In genomic region chr5:144170276-144171024, GRCh38 we compare ENCODE assay signal across 8 cellular contexts. TPM values are rescaled to one million over a fixed set of nuclear protein-coding genes. Genes with fewer than 3 reads are reported as not detected.
DNase-seq lines count a peak whose midpoint lies in the region; ATAC-seq and TF ChIP-seq lines count a peak whose summit lies in the region.

KCTD16 (plus strand) TSS chr5:144170873.
YIPF5 (minus strand) TSS chr5:144170659; CDS start chr5:144169955, 704 bp downstream.

- peaks cover 31% of the 10 kb centered on the region for H3K36me3 Mint-ChIP-seq in T-cell

- H3K4me1 Mint-ChIP-seq in T-cell, result peaks cover 44 to 55% (median 52%) of the 10 kb centered on the region in 3 donors

- H3K27ac ChIP-seq in upper lobe of left lung, result peak within 1 kb of the TSS; percentile 84 to 90 (median 86)

- peak within 1 kb of the TSS; percentile 88 to 96 (median 88) for H3K4me3 Mint-ChIP-seq in T-cell

- TF ChIP-seq CTCF in GM13977 (IDR thresholded peaks at IDR 0.05; ENCODE audit: extremely low read depth, insufficient read depth, missing control alignments) (no peak), upper lobe of left lung (IDR thresholded peaks at IDR 0.05) (peak in 1 of 6 experiments; percentile 29)

- WGBS in upper lobe of left lung, 2 donors, result 0 to 1% methylated on average over 14 to 39 of the region's 39 CpGs

- intact Hi-C loops in left cardiac atrium (cut with DNase I) (no loop called here), posterior cingulate gyrus (cut with DNase I) (no loop called here)

- ATAC-seq in HG02870 (IDR thresholded peaks at IDR 0.05; ENCODE audit: unreplicated experiment) (peak; percentile 99), T-cell (replicated peaks in 1 of 4) (peak; percentile 97 to 99 (median 98)), left cardiac atrium (peak; percentile 99 to 100), upper lobe of left lung (ENCODE audit: low FRiP score in 2 of 2) (peak; percentile 100)

- no peaks in the 10 kb centered on the region for H3K9me3 ChIP-seq in upper lobe of left lung

- peak within 1 kb of the TSS; percentile 82 to 97 for H3K27ac Mint-ChIP-seq in T-cell

- CTCF ChIA-PET in T-cell (lab: Charles Lee), result interaction anchor here (0.7 to 5.8 kb wide), 12 partner anchors 10 to 1168 kb away, joined by 3 to 54 read pairs (median 4); no protein-coding TSS in a partner anchor

- in situ Hi-C loops in GM13977 (cut with MboI; ENCODE audit: low pct_unique_long_range_greater_than_20kb, low sequenced_read_pairs, unreplicated experiment), result no loop called here

- H3K27me3 ChIP-seq in upper lobe of left lung, result no peaks in the 10 kb centered on the region

- H3K9me3 Mint-ChIP-seq in T-cell, result no peaks in the 10 kb centered on the region

- peak within 1 kb of the TSS; percentile 69 to 91 (median 83) for H3K4me3 ChIP-seq in upper lobe of left lung

- H3K4me1 ChIP-seq in upper lobe of left lung, result peaks cover 17 to 22% (median 19%) of the 10 kb centered on the region in 4 donors

- peak in 3 of 4 donors; percentile 42 to 71 (median 67) for TF ChIP-seq POLR2A in upper lobe of left lung (IDR thresholded peaks at IDR 0.05)

- DNase-seq in GM13977 (ENCODE audit: low spot score) (peak; percentile 92), NCI-H146 (lab: John Stamatoyannopoulos, UW) (peak; percentile 96), T-cell (peak; percentile 89 to 98 (median 96)), amniotic stem cell (lab: John Stamatoyannopoulos, UW) (peak; percentile 93), left cardiac atrium (peak; percentile 96), posterior cingulate gyrus (peak; percentile 91 to 99 (median 94)), upper lobe of left lung (peak; percentile 97 to 98)

- H3K36me3 ChIP-seq in upper lobe of left lung, result peaks cover 0 to 30% (median under 1%) of the 10 kb centered on the region in 4 donors

- H3K27me3 Mint-ChIP-seq in T-cell, result peaks cover 0 to 2% of the 10 kb centered on the region in 2 donors

- no peak for TF ChIP-seq EP300 in upper lobe of left lung (IDR thresholded peaks at IDR 0.05)

- POLR2A ChIA-PET in T-cell (lab: Charles Lee), result interaction anchor here (0.6 to 2.6 kb wide), 12 partner anchors 16 to 1168 kb away, joined by 3 to 38 read pairs (median 6); no protein-coding TSS in a partner anchor

RNA-seq across cellular contexts. Expression of gene KCTD16, which starts in this region (rescaled TPM):
- total RNA-seq in T-cell (under 1 TPM in 4 of 5 donors, not detected in 1; 0.03 to 0.20 (median 0.10) TPM), left cardiac atrium (under 1 TPM in 1 of 2 donors, not detected in 1; 0.15 TPM), upper lobe of left lung (1 to 10 TPM in 1 of 6 donors, under 1 TPM in 5; under 0.01 to 1.7 (median 0.27) TPM)

RNA-seq across cellular contexts. Expression of gene YIPF5, which starts in this region (rescaled TPM):
- total RNA-seq in T-cell, result 10 to 100 TPM; 32.8 to 47.1 (median 41.2) TPM
- total RNA-seq in left cardiac atrium, result 10 to 100 TPM; 33.9 to 34.9 TPM
- total RNA-seq in upper lobe of left lung, result 10 to 100 TPM in 5 of 6 donors, 1 to 10 TPM in 1; 9.4 to 45.2 (median 30.9) TPM

Comparison
In these comparisons a context has a peak if more than half of its experiments do, and no peak if none do; other contexts are left out.
1. Peak in every context shown above with its lines: DNase-seq, ATAC-seq, H3K4me3 ChIP-seq and H3K27ac ChIP-seq.